14 cellular contexts compared by ENCODE assay signal in genomic region chr3:32315441-32315840, GRCh38.
"Had no signal": no experiment of that assay in that cellular context is flagged by ENCODE, and none has a peak within 500 bp of the region (broad histone marks: within the 10 kb centered on the region; RNA-seq: fewer than 3 reads in every experiment).

No MANE protein-coding gene starts in this region.

- H3K4me3 ChIP-seq: esophagus muscularis mucosa, gastrocnemius medialis, right atrium auricular region had no signal

- H3K36me3 ChIP-seq: esophagus muscularis mucosa, gastrocnemius medialis, right atrium auricular region had no signal

- H3K27me3 ChIP-seq: esophagus muscularis mucosa, gastrocnemius medialis, right atrium auricular region had no signal

- H3K9me3 ChIP-seq: esophagus muscularis mucosa, gastrocnemius medialis, right atrium auricular region had no signal

- H3K27ac ChIP-seq: epithelial cell of prostate, esophagus muscularis mucosa, gastrocnemius medialis, right atrium auricular region had no signal

- DNase-seq: effector memory CD8-positive, alpha-beta T cell; gastrocnemius medialis; glutamatergic neuron; left cardiac atrium; mesendoderm; naive B cell; small intestine; stimulated activated CD4-positive, alpha-beta T cell treated with anti-CD3 and anti-CD28 coated beads, Interleukin-12 subunit alpha, Interleukin-12 subunit beta, amount 100 ng/mL, for 4 hours; stimulated activated naive CD4-positive, alpha-beta T cell treated with Interleukin-2 at 50 U/mL for 16 hours; trophoblast cell had no signal

- ATAC-seq: effector memory CD8-positive, alpha-beta T cell; gastrocnemius medialis; left cardiac atrium had no signal

- FAIRE-seq: keratinocyte, small intestine had no signal
